8 cellular contexts compared by ENCODE assay signal in the genomic region with DNA sequence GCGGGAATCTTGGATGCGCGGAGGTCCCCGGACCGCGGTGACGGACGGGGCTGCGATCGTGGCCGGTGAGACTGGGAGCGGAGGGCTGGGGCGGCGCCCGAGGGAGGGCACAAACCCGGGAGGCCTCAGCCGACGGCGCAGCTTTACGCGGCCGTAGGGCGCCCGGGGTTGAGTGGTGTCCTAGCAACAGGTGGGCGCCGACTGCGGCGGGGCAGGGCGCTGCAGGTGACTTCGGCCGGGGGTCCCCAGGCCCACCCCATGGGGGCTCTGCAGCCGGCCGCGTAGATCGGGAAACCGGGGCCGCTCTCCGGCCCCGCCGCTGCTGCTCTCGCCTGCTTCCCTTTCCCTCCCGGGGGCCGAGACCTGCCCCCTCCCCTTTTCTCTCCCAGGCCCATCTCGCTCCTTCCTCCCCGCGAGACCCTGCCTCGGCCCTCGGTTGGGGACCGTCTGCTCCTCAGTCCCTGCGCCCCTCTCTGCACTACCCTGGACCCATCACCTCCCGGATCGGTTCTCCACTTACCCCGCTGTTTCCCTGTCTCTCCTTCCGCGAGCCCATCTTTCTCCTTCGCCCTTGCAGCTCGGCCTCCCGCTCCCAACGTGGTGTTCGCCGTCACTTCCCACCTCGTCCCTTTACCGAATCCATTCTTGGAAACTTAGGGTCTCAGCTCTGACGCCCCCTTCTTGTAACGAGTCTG. TPM values are rescaled to one million over a fixed set of nuclear protein-coding genes. Genes with fewer than 3 reads are reported as not detected.
DNase-seq lines count a peak whose midpoint lies in the region; ATAC-seq and TF ChIP-seq lines count a peak whose summit lies in the region.

No MANE protein-coding gene starts in this region.

- CTCF ChIA-PET in MCF 10A (lab: Yijun Ruan, JAX): no interaction called here

- no TSS peak for BruUV-seq in MCF 10A (replicated peaks; lab: Mats Ljungman, UMichigan)

- no peak overlapping the region for H3K27ac ChIP-seq in breast epithelium
- H3K27ac ChIP-seq in lower lobe of right lung: no peak overlapping the region
- peak overlapping the region in 2 of 3 donors; percentile 51 to 79 for H3K27ac ChIP-seq in thyroid gland

- H3K27me3 Mint-ChIP-seq in MCF 10A (ENCODE audit: insufficient read depth, unreplicated experiment): peaks cover 17% of the 10 kb centered on the region
- H3K27me3 Mint-ChIP-seq in IgD-negative memory B cell: peaks cover 50% of the 10 kb centered on the region

- intact Hi-C loops in breast epithelium (cut with DNase I; ENCODE audit: low total_unique reads): no loop called here
- intact Hi-C loops in MCF 10A (cut with micrococcal nuclease): no loop called here
- intact Hi-C loops in lower lobe of right lung (cut with DNase I): no loop called here
- intact Hi-C loops in thyroid gland (cut with DNase I): no loop called here

- no peak for TF ChIP-seq CTCF in breast epithelium (IDR thresholded peaks at IDR 0.05)
- TF ChIP-seq CTCF in MCF 10A (IDR thresholded peaks at IDR 0.05; ENCODE audit: unreplicated experiment): no peak
- no peak for TF ChIP-seq CTCF in choroid plexus epithelial cell (conservative IDR thresholded peaks at IDR 0.05; ENCODE audit: low read depth, low read length)
- TF ChIP-seq CTCF in lower lobe of right lung (IDR thresholded peaks at IDR 0.05): no peak
- no peak for TF ChIP-seq CTCF in thyroid gland (IDR thresholded peaks at IDR 0.05)

- DNase-seq in breast epithelium (ENCODE audit: low spot score in 2 of 2) (no peak), MCF 10A (ENCODE audit: unreplicated experiment) (no peak), choroid plexus epithelial cell (ENCODE audit: low read depth) (no peak), lower lobe of right lung (no peak), thyroid gland (peak; percentile 55 to 69), pons (ENCODE audit: low spot score) (no peak), SKM-1 treated with dmso at 0.1 percent for 144 hours (lab: John Stamatoyannopoulos, UW; ENCODE audit: unreplicated experiment) (no peak)

- TF ChIP-seq POLR2A in breast epithelium (IDR thresholded peaks at IDR 0.05) (no peak), thyroid gland (IDR thresholded peaks at IDR 0.05) (peak in 1 of 2 donors; percentile 65)

- H3K4me1 Mint-ChIP-seq in MCF 10A (ENCODE audit: insufficient read depth, unreplicated experiment) (no peaks in the 10 kb centered on the region), IgD-negative memory B cell (peaks cover 11 to 13% (median 12%) of the 10 kb centered on the region in 3 donors)

- H3K4me3 ChIP-seq in breast epithelium (peak overlapping the region; percentile 40 to 66 (median 41)), choroid plexus epithelial cell (ENCODE audit: low read depth, low read length) (peak overlapping the region; percentile 42), lower lobe of right lung (peak overlapping the region; percentile 56), thyroid gland (replicated peaks in 1 of 3) (peak overlapping the region; percentile 15 to 58 (median 44))

- no peaks in the 10 kb centered on the region for H3K4me1 ChIP-seq in breast epithelium
- H3K4me1 ChIP-seq in lower lobe of right lung: peaks cover 10% of the 10 kb centered on the region
- peaks cover 0 to 5% of the 10 kb centered on the region in 2 donors for H3K4me1 ChIP-seq in thyroid gland

- H3K27ac Mint-ChIP-seq in MCF 10A (ENCODE audit: low read depth, unreplicated experiment): no peak overlapping the region
- H3K27ac Mint-ChIP-seq in IgD-negative memory B cell: peak overlapping the region in 2 of 3 donors; percentile 12 to 86

- 4 to 7% methylated on average over 30 to 51 of the region's 65 CpGs for WGBS in thyroid gland, 2 donors

- H3K9me3 ChIP-seq in breast epithelium (no peaks in the 10 kb centered on the region), lower lobe of right lung (no peaks in the 10 kb centered on the region), thyroid gland (no peaks in the 10 kb centered on the region)

- no peaks in the 10 kb centered on the region for H3K36me3 Mint-ChIP-seq in MCF 10A (ENCODE audit: insufficient read depth, unreplicated experiment)
- no peaks in the 10 kb centered on the region for H3K36me3 Mint-ChIP-seq in IgD-negative memory B cell

- H3K36me3 ChIP-seq in breast epithelium: no peaks in the 10 kb centered on the region
- H3K36me3 ChIP-seq in lower lobe of right lung: no peaks in the 10 kb centered on the region
- no peaks in the 10 kb centered on the region for H3K36me3 ChIP-seq in thyroid gland

- POLR2A ChIA-PET in MCF 10A (lab: Yijun Ruan, JAX): interaction anchor here (0.8 kb wide), 1 partner anchor 18 kb away, joined by 3 read pairs; a partner anchor contains a TSS

- H3K9me3 Mint-ChIP-seq in MCF 10A (ENCODE audit: unreplicated experiment) (peaks cover 6% of the 10 kb centered on the region), IgD-negative memory B cell (peaks cover 0 to 8% (median 0%) of the 10 kb centered on the region in 3 donors)

- H3K27me3 ChIP-seq in breast epithelium (peaks cover 4 to 18% of the 10 kb centered on the region in 2 donors), lower lobe of right lung (ENCODE audit: low read depth) (peaks cover 43% of the 10 kb centered on the region), thyroid gland (no peaks in the 10 kb centered on the region)

- H3K4me3 Mint-ChIP-seq in MCF 10A (ENCODE audit: unreplicated experiment): no peak overlapping the region
- H3K4me3 Mint-ChIP-seq in IgD-negative memory B cell: peak overlapping the region; percentile 82 to 95 (median 90)

- peak; percentile 74 to 87 for ATAC-seq in lower lobe of right lung

RNA-seq across cellular contexts. Expression of a gene that starts 18.4 kb away (rescaled TPM):
- total RNA-seq in breast epithelium (10 to 100 TPM; 18.7 to 27.4 (median 25.0) TPM), MCF 10A (2022) (21.9 and 22.2 TPM in 2 replicates), lower lobe of right lung (27.9 TPM), thyroid gland (10 to 100 TPM; 36.5 to 43.5 (median 41.2) TPM)
- 10.1 TPM for polyA plus RNA-seq in IgD-negative memory B cell

Comparison
In these comparisons a context has a peak if more than half of its experiments do, and no peak if none do; other contexts are left out.
1. DNase-seq: peak in thyroid gland (2 of 2); none in breast epithelium (0 of 2), MCF 10A (single experiment), choroid plexus epithelial cell (single experiment), lower lobe of right lung (single experiment), pons (single experiment) and SKM-1 treated with dmso at 0.1 percent for 144 hours (single experiment).
2. H3K27ac ChIP-seq: peak in thyroid gland (2 of 3); none in breast epithelium (0 of 2) and lower lobe of right lung (single experiment).
3. Peak in every context shown above with its lines, with median percentiles within 50 percentile points of each other: H3K4me3 ChIP-seq.